1 cellular context compared by ENCODE assay signal in genomic region chr3:69090021-69090420, GRCh38.
TF ChIP-seq lines count a peak whose summit lies in the region.

No MANE protein-coding gene starts in this region.

TF ChIP-seq in endothelial cell of umbilical vein, 7 proteins besides CTCF, POLR2A, EP300 and RAD21:
- TF ChIP-seq MYC (IDR thresholded peaks at IDR 0.05; ENCODE audit: low read depth, low read length) = no peak
- TF ChIP-seq EZH2 (IDR thresholded peaks at IDR 0.05; ENCODE audit: borderline replicate concordance, low read depth, low read length, severe bottlenecking) = no peak
- peak; percentile 63 for TF ChIP-seq JUN (IDR thresholded peaks at IDR 0.05; ENCODE audit: borderline replicate concordance, insufficient read depth, insufficient read length, low read depth)
- no peak for TF ChIP-seq POLR2AphosphoS5 (IDR thresholded peaks at IDR 0.05; ENCODE audit: insufficient read depth, low read depth, low read length)
- peak; percentile 71 for TF ChIP-seq FOS (IDR thresholded peaks at IDR 0.05; ENCODE audit: borderline replicate concordance, insufficient read depth, low read length)
- TF ChIP-seq, protein P1, sequence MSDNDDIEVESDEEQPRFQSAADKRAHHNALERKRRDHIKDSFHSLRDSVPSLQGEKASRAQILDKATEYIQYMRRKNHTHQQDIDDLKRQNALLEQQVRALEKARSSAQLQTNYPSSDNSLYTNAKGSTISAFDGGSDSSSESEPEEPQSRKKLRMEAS (IDR thresholded peaks at IDR 0.05; ENCODE audit: insufficient read depth, insufficient read length) = no peak
